10 cellular contexts compared by ENCODE assay signal in genomic region chr6:135703621-135704020, GRCh38.
A peak's percentile ranks its signal among the peaks of the same experiment; 100 is the strongest.
DNase-seq lines count a peak whose midpoint lies in the region; ATAC-seq and TF ChIP-seq lines count a peak whose summit lies in the region.
"Had no signal": no experiment of that assay in that cellular context is flagged by ENCODE, and none has a peak within 500 bp of the region (broad histone marks: within the 10 kb centered on the region; RNA-seq: fewer than 3 reads in every experiment).

No MANE protein-coding gene starts in this region.

- H3K27me3 Mint-ChIP-seq in T-helper 2 cell treated with Interferon-gamma antibody and Interleukin-4, amounts not matched to agents 5 μg/mL and 100 μg/mL, for 36 hours (ENCODE audit: low read depth) = peaks cover 6% of the 10 kb centered on the region

- peaks cover 21% of the 10 kb centered on the region for H3K4me1 Mint-ChIP-seq in T-helper 2 cell treated with Interferon-gamma antibody and Interleukin-4, amounts not matched to agents 5 μg/mL and 100 μg/mL, for 36 hours (ENCODE audit: low read depth)

- CTCF ChIA-PET in GM10248 (lab: Yijun Ruan, JAX) = interaction anchor here (1.6 kb wide), 1 partner anchor 34 kb away, joined by 4 read pairs; no protein-coding TSS in a partner anchor
- CTCF ChIA-PET in HEK293T (lab: Yijun Ruan, JAX) = no interaction called here

- POLR2A ChIA-PET in GM10248 (lab: Yijun Ruan, JAX) = no interaction called here
- POLR2A ChIA-PET in HEK293T (lab: Yijun Ruan, JAX) = no interaction called here

- peaks cover 8% of the 10 kb centered on the region for H3K36me3 Mint-ChIP-seq in T-helper 2 cell treated with Interferon-gamma antibody and Interleukin-4, amounts not matched to agents 5 μg/mL and 100 μg/mL, for 36 hours (ENCODE audit: low read depth)

- peak overlapping the region; percentile 15 for H3K27ac Mint-ChIP-seq in T-helper 2 cell treated with Interferon-gamma antibody and Interleukin-4, amounts not matched to agents 5 μg/mL and 100 μg/mL, for 36 hours
- H3K27ac Mint-ChIP-seq: HFFc6 had no signal

- ATAC-seq in GM19397 (IDR thresholded peaks at IDR 0.05; ENCODE audit: unreplicated experiment) (peak; percentile 96), HG03064 (IDR thresholded peaks at IDR 0.05; ENCODE audit: low read depth, unreplicated experiment) (peak; percentile 87)

- H3K4me3 Mint-ChIP-seq in T-helper 2 cell treated with Interferon-gamma antibody and Interleukin-4, amounts not matched to agents 5 μg/mL and 100 μg/mL, for 36 hours = peak overlapping the region; percentile 3
- H3K4me3 Mint-ChIP-seq: HFFc6 had no signal

- peaks cover 19% of the 10 kb centered on the region for H3K9me3 Mint-ChIP-seq in T-helper 2 cell treated with Interferon-gamma antibody and Interleukin-4, amounts not matched to agents 5 μg/mL and 100 μg/mL, for 36 hours
- H3K9me3 Mint-ChIP-seq: HFFc6 had no signal

- in situ Hi-C loops in KBM-7 (cut with MboI; ENCODE audit: low pct_unique_long_range_greater_than_20kb, low sequenced_read_pairs) = no loop called here

- TF ChIP-seq CTCF in GM10248 (IDR thresholded peaks at IDR 0.05; ENCODE audit: control extremely low read depth, extremely low read depth, low read depth, missing control alignments) = no peak

- peak; percentile 39 for DNase-seq in GM10248 (ENCODE audit: extremely low spot score)
- DNase-seq in T-helper 2 cell treated with Interferon-gamma antibody and Interleukin-4, amounts not matched to agents 5 μg/mL and 100 μg/mL, for 36 hours (ENCODE audit: low spot score) = peak; percentile 74
- DNase-seq in HEK293T (ENCODE audit: extremely low spot score) = no peak
- DNase-seq in KBM-7 = no peak
- no peak for DNase-seq in NCI-H446 treated with DMSO at 0.1 percent for 48 hours (lab: John Stamatoyannopoulos, UW)
- no peak for DNase-seq in HT-29 (ENCODE audit: low spot score)
- DNase-seq: COR-L47, HFFc6 had no signal

TF ChIP-seq in HEK293T, 16 proteins besides CTCF, POLR2A, EP300 and RAD21:
- TF ChIP-seq, protein P1, sequence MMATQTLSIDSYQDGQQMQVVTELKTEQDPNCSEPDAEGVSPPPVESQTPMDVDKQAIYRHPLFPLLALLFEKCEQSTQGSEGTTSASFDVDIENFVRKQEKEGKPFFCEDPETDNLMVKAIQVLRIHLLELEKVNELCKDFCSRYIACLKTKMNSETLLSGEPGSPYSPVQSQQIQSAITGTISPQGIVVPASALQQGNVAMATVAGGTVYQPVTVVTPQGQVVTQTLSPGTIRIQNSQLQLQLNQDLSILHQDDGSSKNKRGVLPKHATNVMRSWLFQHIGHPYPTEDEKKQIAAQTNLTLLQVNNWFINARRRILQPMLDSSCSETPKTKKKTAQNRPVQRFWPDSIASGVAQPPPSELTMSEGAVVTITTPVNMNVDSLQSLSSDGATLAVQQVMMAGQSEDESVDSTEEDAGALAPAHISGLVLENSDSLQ (IDR thresholded peaks at IDR 0.05) = no peak
- TF ChIP-seq SUZ12 (IDR thresholded peaks at IDR 0.05) (no peak), BHLHE40 (IDR thresholded peaks at IDR 0.05; ENCODE audit: borderline replicate concordance) (no peak), ELF4 (IDR thresholded peaks at IDR 0.05) (no peak), ARNT (IDR thresholded peaks at IDR 0.05) (no peak)

Comparison
In these comparisons a context has a peak if more than half of its experiments do, and no peak if none do; other contexts are left out.
1. DNase-seq: peak in GM10248 (single experiment) and T-helper 2 cell treated with Interferon-gamma antibody and Interleukin-4, amounts not matched to agents 5 μg/mL and 100 μg/mL, for 36 hours (single experiment); none in HEK293T (single experiment), KBM-7 (single experiment), NCI-H446 treated with DMSO at 0.1 percent for 48 hours (single experiment) and HT-29 (single experiment).